In genomic region chr12:29395356-29395755, GRCh38 we compare ENCODE assay signal across 27 cellular contexts.
"Had no signal": no experiment of that assay in that cellular context is flagged by ENCODE, and none has a peak within 500 bp of the region (broad histone marks: within the 10 kb centered on the region; RNA-seq: fewer than 3 reads in every experiment).

No MANE protein-coding gene starts in this region.

- H3K36me3 ChIP-seq: neural progenitor cell, ovary, sigmoid colon, spleen, stomach, thoracic aorta, thyroid gland, tibial nerve, upper lobe of left lung, vagina had no signal

- H3K4me3 ChIP-seq: neural progenitor cell, ovary, psoas muscle, right lobe of liver, sigmoid colon, skin epidermis, smooth muscle cell, spleen, stomach, thoracic aorta, thyroid gland, tibial nerve, upper lobe of left lung, vagina had no signal

- H3K9ac ChIP-seq: neural progenitor cell, parathyroid adenoma had no signal

- H3K79me2 ChIP-seq: parathyroid adenoma had no signal

- H3K9me3 ChIP-seq: ovary, psoas muscle, right lobe of liver, sigmoid colon, spleen, stomach, thoracic aorta, thyroid gland, tibial nerve, upper lobe of left lung, vagina had no signal

- H3K27me3 ChIP-seq: neural progenitor cell, ovary, right lobe of liver, sigmoid colon, spleen, stomach, thyroid gland, tibial nerve, upper lobe of left lung, vagina had no signal

- H3K4me2 ChIP-seq: neural progenitor cell, smooth muscle cell had no signal

- ATAC-seq: natural killer cell; psoas muscle; right cardiac atrium; right lobe of liver; stimulated activated effector memory CD8-positive, alpha-beta T cell treated with anti-CD3 and anti-CD28 coated beads, Interleukin-12 subunit alpha, Interleukin-12 subunit beta, amount 100 ng/mL, for 72 hours; stimulated activated naive B cell treated with anti-CD40 and anti-IgM and Interleukin-4, amounts not matched to agents 10 μg/mL and 1 μg/mL and 100 μg/mL, for 72 hours had no signal

- H2AFZ ChIP-seq: neural progenitor cell, parathyroid adenoma had no signal

- H3K27ac ChIP-seq: neural progenitor cell, ovary, parathyroid adenoma, psoas muscle, right lobe of liver, sigmoid colon, skin epidermis, spleen, stomach, thoracic aorta, thyroid gland, tibial nerve, upper lobe of left lung, vagina had no signal

- DNase-seq: natural killer cell; occipital lobe; ovary; posterior cingulate gyrus; psoas muscle; right cardiac atrium; right lobe of liver; sigmoid colon; spleen; stimulated activated CD4-positive, alpha-beta T cell treated with anti-CD3 and anti-CD28 coated beads, Interleukin-12 subunit alpha, Interleukin-12 subunit beta, amount 100 ng/mL, for 4 hours; stimulated activated CD4-positive, alpha-beta T cell treated with anti-CD3 and anti-CD28 coated beads, Interleukin-2, amount 100 ng/mL, for 24 hours; stimulated activated CD4-positive, alpha-beta T cell treated with anti-CD3 and anti-CD28 coated beads, Interleukin-2, amount 100 ng/mL, for 48 hours; stimulated activated CD4-positive, alpha-beta T cell treated with anti-CD3 and anti-CD28 coated beads, Interleukin-4, amount 100 ng/mL, for 24 hours; stimulated activated naive B cell treated with anti-CD40 and anti-IgM and Interleukin-4, amounts not matched to agents 10 μg/mL and 1 μg/mL and 100 μg/mL, for 72 hours; stimulated activated naive CD4-positive, alpha-beta T cell treated with Interleukin-2 at 50 U/mL for 16 hours; stomach; thyroid gland; trophoblast cell; upper lobe of left lung had no signal

- H3K4me1 ChIP-seq: neural progenitor cell, parathyroid adenoma, psoas muscle, right lobe of liver, sigmoid colon, spleen, stomach, thyroid gland, tibial nerve, upper lobe of left lung, vagina had no signal
